ENCODE assay signal across 12 cellular contexts in the genomic region with DNA sequence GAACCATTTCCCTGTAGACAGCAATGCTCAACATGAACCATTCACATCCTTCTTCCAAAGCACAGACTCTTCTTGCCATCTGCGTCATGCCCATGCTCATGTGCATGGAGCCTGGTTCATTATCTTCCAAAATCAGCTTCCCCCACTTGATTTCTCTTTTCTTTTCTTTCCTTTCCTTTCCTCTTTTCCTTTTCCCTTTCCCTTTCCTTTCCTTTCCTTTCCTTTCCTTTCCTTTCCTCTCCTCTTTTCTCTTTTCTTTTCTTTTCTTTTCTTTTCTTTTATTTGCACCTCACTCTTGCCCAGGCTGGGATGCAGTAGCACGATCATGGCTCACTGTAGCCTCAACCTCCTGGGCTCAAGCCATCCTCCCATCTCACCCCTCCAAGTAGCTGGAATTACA. TPM values are rescaled to one million over a fixed set of nuclear protein-coding genes. Genes with fewer than 3 reads are reported as not detected.
"Had no signal": no experiment of that assay in that cellular context is flagged by ENCODE, and none has a peak within 500 bp of the region (broad histone marks: within the 10 kb centered on the region; RNA-seq: fewer than 3 reads in every experiment).

No MANE protein-coding gene starts in this region.

- DNase-seq: GM23248, GOT3, H7, H9, HCEC 1CT, HFFc6 had no signal

- H3K9ac ChIP-seq: GM23248 had no signal

- H3K4me3 Mint-ChIP-seq: GM23338, H9, HFFc6 had no signal

- FAIRE-seq: H1, H54 had no signal

- H3K4me3 ChIP-seq: GM23248, GM23338, HAP-1 had no signal

- H3K36me3 ChIP-seq: HAP-1 had no signal

- ATAC-seq: GM23338, HCT116 had no signal

- H3K9me3 ChIP-seq: HAP-1 had no signal

- H3K9me3 Mint-ChIP-seq: GM23338, H9, HFFc6 had no signal

- H3K27ac Mint-ChIP-seq: GM23338, HFFc6 had no signal

- H3K4me1 ChIP-seq: HAP-1 had no signal

- H2AFZ ChIP-seq: GM23248, GM23338 had no signal

- H3K4me2 ChIP-seq: GM23338 had no signal

- H3K27ac ChIP-seq: GM23248 had no signal

RNA-seq across cellular contexts. Expression of a gene that starts 37.5 kb away (rescaled TPM):
- total RNA-seq: GM23248, H4, HFFc6 had no signal
- polyA plus RNA-seq: GM23248 had no signal
